Comparison of ENCODE assay signal across 14 cellular contexts in the genomic region with DNA sequence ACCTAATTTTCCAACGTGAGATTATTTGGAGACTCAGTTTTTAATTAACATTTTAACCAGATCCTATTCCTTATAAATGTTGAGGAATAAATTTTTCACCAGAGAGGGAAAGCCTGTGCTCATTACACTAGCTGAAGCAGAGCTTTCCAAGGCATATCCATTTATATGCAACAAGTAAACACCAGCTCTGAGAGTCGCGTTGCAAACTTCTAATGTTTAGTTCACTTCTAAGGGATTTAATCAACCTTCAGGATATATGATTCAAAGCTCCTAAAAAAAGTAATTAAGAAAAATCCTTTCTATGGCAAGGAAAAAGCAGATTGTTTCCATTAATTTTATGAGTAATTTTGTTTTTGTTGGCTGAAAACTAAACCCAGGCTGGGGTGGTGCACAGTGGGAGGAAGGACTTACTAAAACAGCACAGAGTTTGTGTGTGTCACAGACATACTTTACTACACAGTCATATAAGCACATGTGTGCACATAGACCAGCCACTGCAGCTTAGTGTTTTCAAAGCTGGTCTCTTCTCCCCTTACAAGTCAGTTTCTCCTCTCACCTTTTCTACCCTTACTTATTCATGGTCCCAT.
DNase-seq lines count a peak whose midpoint lies in the region; ATAC-seq, FAIRE-seq and TF ChIP-seq lines count a peak whose summit lies in the region.
"Had no signal": no experiment of that assay in that cellular context is flagged by ENCODE, and none has a peak within 500 bp of the region (broad histone marks: within the 10 kb centered on the region; RNA-seq: fewer than 3 reads in every experiment).

No MANE protein-coding gene starts in this region.

- H3K27ac ChIP-seq in ACC112 (ENCODE audit: low read depth, low read length): peak overlapping the region; percentile 75
- H3K27ac ChIP-seq: ascending aorta had no signal

- DNase-seq in HT1080 (ENCODE audit: low read depth) (peak; percentile 77), bronchial epithelial cell (ENCODE audit: low read depth) (peak; percentile 81), kidney glomerular epithelial cell (lab: John Stamatoyannopoulos, UW) (peak; percentile 57), KG1 (lab: John Stamatoyannopoulos, UW) (no peak), NCI-H2227 treated with DMSO at 0.1 percent for 48 hours (lab: John Stamatoyannopoulos, UW) (no peak), RCC 7860 (ENCODE audit: low spot score) (no peak)
- DNase-seq: MV-4-11, natural killer cell, SHP77 treated with DMSO at 0.1 percent for 48 hours had no signal

- H3K4me3 ChIP-seq in ACC112 (ENCODE audit: low read depth, low read length) (peak overlapping the region; percentile 7; the same call in 1 of the 2 replicates), bronchial epithelial cell (ENCODE audit: low read depth, low read length) (no peak overlapping the region)
- H3K4me3 ChIP-seq: ascending aorta had no signal

- no peak overlapping the region for H2AFZ ChIP-seq in ACC112 (ENCODE audit: low read length, unreplicated experiment)

- H3K79me2 ChIP-seq in ACC112 (ENCODE audit: control insufficient read depth, insufficient read depth, low read length, unreplicated experiment): no peaks in the 10 kb centered on the region

- TF ChIP-seq CTCF in bronchial epithelial cell (IDR thresholded peaks at IDR 0.05; ENCODE audit: insufficient read depth, low read length, severe bottlenecking): no peak

- ATAC-seq in HG03432 (IDR thresholded peaks at IDR 0.05; ENCODE audit: unreplicated experiment): no peak
- ATAC-seq: natural killer cell had no signal

- FAIRE-seq in bronchial epithelial cell (lab: Jason Lieb, UNC): no peak
- no peak for FAIRE-seq in RCC 7860 (lab: Jason Lieb, UNC)
- FAIRE-seq: islet of Langerhans, urothelium cell line had no signal

- H3K36me3 ChIP-seq in ACC112 (ENCODE audit: insufficient read depth, low read length): peaks cover 13% of the 10 kb centered on the region
- H3K36me3 ChIP-seq in bronchial epithelial cell (ENCODE audit: control insufficient read depth, insufficient read depth, low read length): no peaks in the 10 kb centered on the region
- H3K36me3 ChIP-seq: ascending aorta had no signal

- H3K4me1 ChIP-seq in ACC112 (ENCODE audit: control insufficient read depth, insufficient read depth, low read length, unreplicated experiment): peaks cover 26% of the 10 kb centered on the region
- H3K4me1 ChIP-seq: ascending aorta had no signal

- H3K27me3 ChIP-seq in ACC112 (ENCODE audit: insufficient read depth, low read length) (no peaks in the 10 kb centered on the region), bronchial epithelial cell (ENCODE audit: control insufficient read depth, insufficient read depth, low read length) (no peaks in the 10 kb centered on the region)
- H3K27me3 ChIP-seq: ascending aorta had no signal

Comparison
In these comparisons a context has a peak if more than half of its experiments do, and no peak if none do; other contexts are left out.
1. DNase-seq: peak in HT1080 (single experiment), bronchial epithelial cell (single experiment) and kidney glomerular epithelial cell (single experiment); none in KG1 (single experiment), NCI-H2227 treated with DMSO at 0.1 percent for 48 hours (single experiment) and RCC 7860 (single experiment).